In the genomic region with DNA sequence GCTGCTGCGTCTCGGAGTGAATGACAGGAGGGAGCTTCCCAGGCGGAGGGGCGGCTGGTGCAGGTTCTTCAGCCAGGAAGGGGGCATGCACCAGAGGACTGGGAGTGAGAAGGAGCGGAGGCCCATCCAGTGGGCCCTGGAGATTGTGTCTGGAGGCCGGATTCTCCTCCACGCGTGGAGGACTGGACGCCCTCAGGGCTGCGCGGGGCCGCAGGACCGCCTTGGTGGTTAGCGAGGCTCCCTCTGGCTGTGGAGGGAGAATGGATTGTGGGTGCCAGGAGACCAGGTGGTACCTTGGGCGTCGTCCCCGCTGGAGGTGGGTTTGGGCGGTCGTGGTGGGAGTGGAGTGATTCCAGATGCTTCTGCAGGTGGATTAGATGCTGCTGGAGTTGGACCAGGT, we compare ENCODE assay signal across 21 cellular contexts.
DNase-seq lines count a peak whose midpoint lies in the region; ATAC-seq, FAIRE-seq and TF ChIP-seq lines count a peak whose summit lies in the region.
"Had no signal": no experiment of that assay in that cellular context is flagged by ENCODE, and none has a peak within 500 bp of the region (broad histone marks: within the 10 kb centered on the region; RNA-seq: fewer than 3 reads in every experiment).

No MANE protein-coding gene starts in this region.

- no peaks in the 10 kb centered on the region for H3K27me3 ChIP-seq in right atrium auricular region
- H3K27me3 ChIP-seq: BE2C had no signal

- FAIRE-seq in urothelium cell line (lab: Jason Lieb, UNC) = peak; percentile 53
- FAIRE-seq: A549 had no signal

- POLR2A ChIA-PET in HEK293 (lab: Yijun Ruan, JAX) = no interaction called here

- DNase-seq in left ventricle myocardium superior = peak; percentile 20
- no peak for DNase-seq in right atrium auricular region (ENCODE audit: low spot score)
- DNase-seq in glutamatergic neuron = no peak
- DNase-seq in urothelium cell line (ENCODE audit: low spot score) = no peak
- no peak for DNase-seq in central memory CD4-positive, alpha-beta T cell
- DNase-seq: BE2C; Caco-2; CD4-positive, alpha-beta memory T cell; DMS 273 treated with DMSO at 0.1 percent for 48 hours; DMS79 treated with DMSO at 0.1 percent for 48 hours; MM.1S; NCI-H1048; NCI-H1436; NCI-H187 treated with DMSO at 0.1 percent for 48 hours; NCI-H2107; NCI-H446 treated with DMSO at 0.1 percent for 48 hours; NCI-H526 treated with DMSO at 0.1 percent for 48 hours; Right ventricle myocardium superior had no signal

- peaks cover 3% of the 10 kb centered on the region for H3K27me3 Mint-ChIP-seq in glutamatergic neuron (ENCODE audit: unreplicated experiment)

- H3K9me3 ChIP-seq in right atrium auricular region (no peaks in the 10 kb centered on the region), HEK293 (ENCODE audit: control insufficient read depth, insufficient read depth, low read depth, low read length) (no peaks in the 10 kb centered on the region)
- H3K9me3 ChIP-seq: A549, BE2C, Caco-2 had no signal

- H3K36me3 ChIP-seq in right atrium auricular region (no peaks in the 10 kb centered on the region), HEK293 (ENCODE audit: control insufficient read depth in 2 of 2, insufficient read depth in 1 of 2, low read length in 2 of 2) (no peaks in the 10 kb centered on the region)
- H3K36me3 ChIP-seq: BE2C had no signal

- peaks cover 0 to 25% of the 10 kb centered on the region in 2 donors for H3K4me1 ChIP-seq in right atrium auricular region
- peaks cover 2% of the 10 kb centered on the region; the same call in 1 of the 2 replicates for H3K4me1 ChIP-seq in HEK293 (ENCODE audit: control insufficient read depth, insufficient read depth, low read length)
- H3K4me1 ChIP-seq: A549, Caco-2 had no signal

- intact Hi-C loops in left ventricle myocardium superior (cut with micrococcal nuclease) = no loop called here

- peaks cover 11% of the 10 kb centered on the region for H3K9me3 Mint-ChIP-seq in glutamatergic neuron (ENCODE audit: unreplicated experiment)
- H3K9me3 Mint-ChIP-seq: CD4-positive, alpha-beta memory T cell had no signal

- H3K4me1 Mint-ChIP-seq in glutamatergic neuron (ENCODE audit: low read depth, unreplicated experiment) = peaks cover 26% of the 10 kb centered on the region

- CTCF ChIA-PET in HEK293 (lab: Yijun Ruan, JAX) = no interaction called here

- TF ChIP-seq CTCF in right atrium auricular region (IDR thresholded peaks at IDR 0.05) = no peak
- TF ChIP-seq CTCF in HEK293 (tag by site-specific recombination; IDR thresholded peaks at IDR 0.05) = no peak
- no peak for TF ChIP-seq CTCF in glutamatergic neuron (IDR thresholded peaks at IDR 0.05; ENCODE audit: partially characterized antibody, unreplicated experiment)

- H3K36me3 Mint-ChIP-seq in glutamatergic neuron (ENCODE audit: unreplicated experiment) = no peaks in the 10 kb centered on the region
- H3K36me3 Mint-ChIP-seq: CD4-positive, alpha-beta memory T cell had no signal

- H3K27ac ChIP-seq in right atrium auricular region (no peak overlapping the region), HEK293 (ENCODE audit: extremely low read depth, low read depth, low read length) (no peak overlapping the region)
- H3K27ac ChIP-seq: A549 had no signal

- peak overlapping the region; percentile 38 for H3K4me3 Mint-ChIP-seq in glutamatergic neuron (ENCODE audit: unreplicated experiment)

- no peak for ATAC-seq in left ventricle myocardium superior
- ATAC-seq in GM21390 (IDR thresholded peaks at IDR 0.05; ENCODE audit: unreplicated experiment) = no peak
- ATAC-seq: A549 had no signal

- H3K4me3 ChIP-seq in right atrium auricular region (no peak overlapping the region), HEK293 (ENCODE audit: low read depth, low read length) (no peak overlapping the region)
- H3K4me3 ChIP-seq: A549 had no signal

- H3K27ac Mint-ChIP-seq in glutamatergic neuron (ENCODE audit: unreplicated experiment) = no peak overlapping the region

TF ChIP-seq in HEK293, 187 proteins besides CTCF, POLR2A, EP300 and RAD21:
- peak; percentile 20; the same call in 1 of the 2 replicates for TF ChIP-seq EGR2 (tag by site-specific recombination; IDR thresholded peaks at IDR 0.05; ENCODE audit: low read depth)
- TF ChIP-seq, protein P1, sequence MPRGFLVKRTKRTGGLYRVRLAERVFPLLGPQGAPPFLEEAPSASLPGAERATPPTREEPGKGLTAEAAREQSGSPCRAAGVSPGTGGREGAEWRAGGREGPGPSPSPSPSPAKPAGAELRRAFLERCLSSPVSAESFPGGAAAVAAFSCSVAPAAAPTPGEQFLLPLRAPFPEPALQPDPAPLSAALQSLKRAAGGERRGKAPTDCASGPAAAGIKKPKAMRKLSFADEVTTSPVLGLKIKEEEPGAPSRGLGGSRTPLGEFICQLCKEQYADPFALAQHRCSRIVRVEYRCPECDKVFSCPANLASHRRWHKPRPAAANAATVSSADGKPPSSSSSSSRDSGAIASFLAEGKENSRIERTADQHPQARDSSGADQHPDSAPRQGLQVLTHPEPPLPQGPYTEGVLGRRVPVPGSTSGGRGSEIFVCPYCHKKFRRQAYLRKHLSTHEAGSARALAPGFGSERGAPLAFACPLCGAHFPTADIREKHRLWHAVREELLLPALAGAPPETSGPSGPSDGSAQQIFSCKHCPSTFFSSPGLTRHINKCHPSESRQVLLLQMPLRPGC (tag by site-specific recombination; IDR thresholded peaks at IDR 0.05) = no peak
